Comparison of ENCODE assay signal across 1 cellular context in the genomic region with DNA sequence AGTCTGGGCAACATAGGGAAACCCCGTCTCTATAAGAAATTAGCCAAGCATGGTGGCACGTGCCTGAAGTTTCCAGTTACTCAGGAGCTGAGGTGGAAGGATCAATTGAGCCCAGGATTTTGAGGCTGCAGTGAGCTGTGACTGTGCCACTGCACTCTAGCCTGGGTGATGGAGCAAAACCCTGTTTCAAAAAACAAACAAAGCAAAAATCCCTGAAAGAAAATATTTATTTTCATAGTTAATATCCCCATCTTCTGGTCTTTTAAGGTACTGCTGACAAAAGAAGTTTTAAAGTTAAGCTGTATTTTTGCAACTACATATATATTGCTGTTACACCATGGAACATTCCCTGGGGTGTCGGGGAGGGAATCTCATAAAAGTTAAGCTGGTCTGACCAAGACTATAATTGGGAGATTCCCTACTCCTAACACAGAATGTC.
TF ChIP-seq lines count a peak whose summit lies in the region.

No MANE protein-coding gene starts in this region.

TF ChIP-seq in GM12878, 131 proteins besides CTCF, POLR2A, EP300 and RAD21 (continued from another document):
- TF ChIP-seq, protein P1, sequence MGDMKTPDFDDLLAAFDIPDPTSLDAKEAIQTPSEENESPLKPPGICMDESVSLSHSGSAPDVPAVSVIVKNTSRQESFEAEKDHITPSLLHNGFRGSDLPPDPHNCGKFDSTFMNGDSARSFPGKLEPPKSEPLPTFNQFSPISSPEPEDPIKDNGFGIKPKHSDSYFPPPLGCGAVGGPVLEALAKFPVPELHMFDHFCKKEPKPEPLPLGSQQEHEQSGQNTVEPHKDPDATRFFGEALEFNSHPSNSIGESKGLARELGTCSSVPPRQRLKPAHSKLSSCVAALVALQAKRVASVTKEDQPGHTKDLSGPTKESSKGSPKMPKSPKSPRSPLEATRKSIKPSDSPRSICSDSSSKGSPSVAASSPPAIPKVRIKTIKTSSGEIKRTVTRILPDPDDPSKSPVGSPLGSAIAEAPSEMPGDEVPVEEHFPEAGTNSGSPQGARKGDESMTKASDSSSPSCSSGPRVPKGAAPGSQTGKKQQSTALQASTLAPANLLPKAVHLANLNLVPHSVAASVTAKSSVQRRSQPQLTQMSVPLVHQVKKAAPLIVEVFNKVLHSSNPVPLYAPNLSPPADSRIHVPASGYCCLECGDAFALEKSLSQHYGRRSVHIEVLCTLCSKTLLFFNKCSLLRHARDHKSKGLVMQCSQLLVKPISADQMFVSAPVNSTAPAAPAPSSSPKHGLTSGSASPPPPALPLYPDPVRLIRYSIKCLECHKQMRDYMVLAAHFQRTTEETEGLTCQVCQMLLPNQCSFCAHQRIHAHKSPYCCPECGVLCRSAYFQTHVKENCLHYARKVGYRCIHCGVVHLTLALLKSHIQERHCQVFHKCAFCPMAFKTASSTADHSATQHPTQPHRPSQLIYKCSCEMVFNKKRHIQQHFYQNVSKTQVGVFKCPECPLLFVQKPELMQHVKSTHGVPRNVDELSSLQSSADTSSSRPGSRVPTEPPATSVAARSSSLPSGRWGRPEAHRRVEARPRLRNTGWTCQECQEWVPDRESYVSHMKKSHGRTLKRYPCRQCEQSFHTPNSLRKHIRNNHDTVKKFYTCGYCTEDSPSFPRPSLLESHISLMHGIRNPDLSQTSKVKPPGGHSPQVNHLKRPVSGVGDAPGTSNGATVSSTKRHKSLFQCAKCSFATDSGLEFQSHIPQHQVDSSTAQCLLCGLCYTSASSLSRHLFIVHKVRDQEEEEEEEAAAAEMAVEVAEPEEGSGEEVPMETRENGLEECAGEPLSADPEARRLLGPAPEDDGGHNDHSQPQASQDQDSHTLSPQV (IDR thresholded peaks at IDR 0.05) = 0 out of 2 replicates have a peak, but pooled peaks have one; percentile 35
- TF ChIP-seq SMC3 (IDR thresholded peaks at IDR 0.05; ENCODE audit: borderline replicate concordance, low read length) (peak; percentile 35; the same call in 1 of the 2 replicates), MEF2A (IDR thresholded peaks at IDR 0.05; ENCODE audit: insufficient read depth, low read depth, low read length) (no peak), BHLHE40 (IDR thresholded peaks at IDR 0.05; ENCODE audit: borderline replicate concordance in 1 of 2, low read depth in 2 of 2, low read length in 1 of 2) (peak; percentile 64 to 90; a peak in 3 of 4 replicates), CHD4 (IDR thresholded peaks at IDR 0.05) (no peak), SMARCA5 (IDR thresholded peaks at IDR 0.05) (no peak), ATF7 (IDR thresholded peaks at IDR 0.05; ENCODE audit: low read depth) (no peak), SIN3A (IDR thresholded peaks at IDR 0.05; ENCODE audit: low read depth, low read length) (no peak), KDM1A (IDR thresholded peaks at IDR 0.05; ENCODE audit: borderline replicate concordance) (no peak)
TF ChIP-seq in GM12878: peak in this region for 6.
